8 cellular contexts compared by ENCODE assay signal in genomic region chr3:16013563-16013962, GRCh38.
"Had no signal": no experiment of that assay in that cellular context is flagged by ENCODE, and none has a peak within 500 bp of the region (broad histone marks: within the 10 kb centered on the region; RNA-seq: fewer than 3 reads in every experiment).

No MANE protein-coding gene starts in this region.

- H3K4me1 ChIP-seq: left lung, upper lobe of right lung had no signal

- DNase-seq: activated naive CD4-positive, alpha-beta T cell treated with anti-CD3 and anti-CD28 coated beads, Interleukin-2, amount 10 ng/mL, durations not matched to agents 7 days and 5 days; left lung; mesendoderm; ovary; stimulated activated CD4-positive, alpha-beta T cell treated with anti-CD3 and anti-CD28 coated beads, Interleukin-15, amount 100 ng/mL, for 24 hours; stimulated activated CD4-positive, alpha-beta T cell treated with anti-CD3 and anti-CD28 coated beads, Interleukin-4, amount 100 ng/mL, for 24 hours; SW 1271; upper lobe of right lung had no signal

- H3K36me3 ChIP-seq: left lung, ovary, upper lobe of right lung had no signal

- H3K9me3 ChIP-seq: left lung, ovary, upper lobe of right lung had no signal

- ATAC-seq: left lung, upper lobe of right lung had no signal

- H3K4me3 ChIP-seq: left lung, ovary, upper lobe of right lung had no signal
